1 cellular context compared by ENCODE assay signal in genomic region chr16:67190448-67191399, GRCh38.
TF ChIP-seq lines count a peak whose summit lies in the region.

No MANE protein-coding gene starts in this region.

TF ChIP-seq in GM23338, 12 proteins besides CTCF, POLR2A, EP300 and RAD21:
- TF ChIP-seq POLR2AphosphoS5 (IDR thresholded peaks at IDR 0.05; ENCODE audit: low read depth) (no peak), EZH2phosphoT487 (IDR thresholded peaks at IDR 0.05; ENCODE audit: unreplicated experiment) (no peak), ETS1 (IDR thresholded peaks at IDR 0.05) (no peak), ZNF114 (CRISPR knock-in tag; IDR thresholded peaks at IDR 0.05) (no peak), REST (IDR thresholded peaks at IDR 0.05; ENCODE audit: unreplicated experiment) (no peak), CREB1 (CRISPR knock-in tag; IDR thresholded peaks at IDR 0.05; ENCODE audit: low read depth) (no peak), NANOG (IDR thresholded peaks at IDR 0.05; ENCODE audit: borderline replicate concordance) (no peak), ZNF462 (CRISPR knock-in tag; IDR thresholded peaks at IDR 0.05) (no peak), STAT1 (IDR thresholded peaks at IDR 0.05; ENCODE audit: unreplicated experiment) (no peak), ZNF331 (CRISPR knock-in tag; IDR thresholded peaks at IDR 0.05; ENCODE audit: low read depth) (no peak), EZH2 (IDR thresholded peaks at IDR 0.05; ENCODE audit: low read depth, unreplicated experiment) (no peak), JUNB (IDR thresholded peaks at IDR 0.05; ENCODE audit: unreplicated experiment) (no peak)
TF ChIP-seq in GM23338: peak in this region for 0.
